Comparison of ENCODE assay signal across 21 cellular contexts in genomic region chr2:203279288-203279687, GRCh38.
"Had no signal": no experiment of that assay in that cellular context is flagged by ENCODE, and none has a peak within 500 bp of the region (broad histone marks: within the 10 kb centered on the region; RNA-seq: fewer than 3 reads in every experiment).

No MANE protein-coding gene starts in this region.

- H3K27ac Mint-ChIP-seq: activated B cell treated with CpG ODN at 0.5 μM for 24 hours; activated CD4-positive, alpha-beta memory T cell treated with anti-CD3 and anti-CD28 coated beads, Interleukin-2, amount 10 ng/mL, durations not matched to agents 7 days and 5 days; activated CD8-positive, alpha-beta memory T cell treated with anti-CD3 and anti-CD28 coated beads, Interleukin-2, amount 10 ng/mL, durations not matched to agents 7 days and 5 days; activated naive CD4-positive, alpha-beta T cell treated with anti-CD3 and anti-CD28 coated beads for 36 hours; activated T-cell treated with anti-CD3 and anti-CD28 coated beads, Interleukin-2, amount 50 U/mL, for 24 hours; dendritic cell treated with granulocyte-macrophage colony-stimulating factor and Interleukin-4, amounts not matched to agents 40 ng/mL and 50 ng/mL, for 4 days; nephron progenitor cell; T-helper 2 cell treated with Interferon-gamma antibody and Interleukin-4, amounts not matched to agents 5 μg/mL and 100 μg/mL, for 36 hours had no signal

- H3K4me3 Mint-ChIP-seq: activated B cell treated with CpG ODN at 0.5 μM for 24 hours; activated CD4-positive, alpha-beta memory T cell treated with anti-CD3 and anti-CD28 coated beads, Interleukin-2, amount 10 ng/mL, durations not matched to agents 7 days and 5 days; activated CD8-positive, alpha-beta memory T cell treated with anti-CD3 and anti-CD28 coated beads, Interleukin-2, amount 10 ng/mL, durations not matched to agents 7 days and 5 days; activated naive CD4-positive, alpha-beta T cell treated with anti-CD3 and anti-CD28 coated beads for 36 hours; activated T-cell treated with anti-CD3 and anti-CD28 coated beads, Interleukin-2, amount 50 U/mL, for 24 hours; dendritic cell treated with granulocyte-macrophage colony-stimulating factor and Interleukin-4, amounts not matched to agents 40 ng/mL and 50 ng/mL, for 4 days; nephron progenitor cell; T-helper 2 cell treated with Interferon-gamma antibody and Interleukin-4, amounts not matched to agents 5 μg/mL and 100 μg/mL, for 36 hours had no signal

- H3K27me3 Mint-ChIP-seq: activated B cell treated with CpG ODN at 0.5 μM for 24 hours; activated CD4-positive, alpha-beta memory T cell treated with anti-CD3 and anti-CD28 coated beads, Interleukin-2, amount 10 ng/mL, durations not matched to agents 7 days and 5 days; activated CD8-positive, alpha-beta memory T cell treated with anti-CD3 and anti-CD28 coated beads, Interleukin-2, amount 10 ng/mL, durations not matched to agents 7 days and 5 days; activated T-cell treated with anti-CD3 and anti-CD28 coated beads, Interleukin-2, amount 50 U/mL, for 24 hours; dendritic cell treated with granulocyte-macrophage colony-stimulating factor and Interleukin-4, amounts not matched to agents 40 ng/mL and 50 ng/mL, for 4 days had no signal

- H3K27me3 ChIP-seq: left lung, thyroid gland had no signal

- ATAC-seq: activated CD8-positive, alpha-beta memory T cell treated with anti-CD3 and anti-CD28 coated beads, Interleukin-2, amount 10 ng/mL, durations not matched to agents 7 days and 5 days; left lung had no signal

- H3K4me1 ChIP-seq: left lung, thyroid gland had no signal

- H3K4me1 Mint-ChIP-seq: activated B cell treated with CpG ODN at 0.5 μM for 24 hours; activated CD4-positive, alpha-beta memory T cell treated with anti-CD3 and anti-CD28 coated beads, Interleukin-2, amount 10 ng/mL, durations not matched to agents 7 days and 5 days; activated CD8-positive, alpha-beta memory T cell treated with anti-CD3 and anti-CD28 coated beads, Interleukin-2, amount 10 ng/mL, durations not matched to agents 7 days and 5 days; nephron progenitor cell had no signal

- H3K9me3 Mint-ChIP-seq: activated B cell treated with CpG ODN at 0.5 μM for 24 hours; activated CD4-positive, alpha-beta memory T cell treated with anti-CD3 and anti-CD28 coated beads, Interleukin-2, amount 10 ng/mL, durations not matched to agents 7 days and 5 days; activated naive CD4-positive, alpha-beta T cell treated with anti-CD3 and anti-CD28 coated beads for 36 hours; activated T-cell treated with anti-CD3 and anti-CD28 coated beads, Interleukin-2, amount 50 U/mL, for 24 hours; dendritic cell treated with granulocyte-macrophage colony-stimulating factor and Interleukin-4, amounts not matched to agents 40 ng/mL and 50 ng/mL, for 4 days; nephron progenitor cell; T-helper 2 cell treated with Interferon-gamma antibody and Interleukin-4, amounts not matched to agents 5 μg/mL and 100 μg/mL, for 36 hours had no signal

- H3K4me3 ChIP-seq: left lung, thyroid gland had no signal

- DNase-seq: activated B cell treated with CpG ODN at 0.5 μM for 24 hours; activated CD4-positive, alpha-beta memory T cell treated with anti-CD3 and anti-CD28 coated beads, Interleukin-2, amount 10 ng/mL, durations not matched to agents 7 days and 5 days; activated CD4-positive, alpha-beta T cell treated with anti-CD3 and anti-CD28 coated beads for 4 hours; activated CD8-positive, alpha-beta memory T cell treated with anti-CD3 and anti-CD28 coated beads, Interleukin-2, amount 10 ng/mL, durations not matched to agents 7 days and 5 days; activated naive CD4-positive, alpha-beta T cell treated with anti-CD3 and anti-CD28 coated beads for 36 hours; activated T-cell treated with anti-CD3 and anti-CD28 coated beads, Interleukin-2, amount 50 U/mL, for 24 hours; aorta; cerebellar nuclear complex; effector memory CD4-positive, alpha-beta T cell; hypothalamus; kidney; left lung; nephron progenitor cell; nucleus accumbens; retina; stimulated activated CD4-positive, alpha-beta T cell treated with anti-CD3 and anti-CD28 coated beads, Interleukin-1b, Interleukin-23, amount 100 ng/mL, for 48 hours; stimulated activated CD8-positive, alpha-beta memory T cell treated with anti-CD3 and anti-CD28 coated beads, Interleukin-4, amount 100 ng/mL, for 48 hours; stimulated activated naive CD4-positive, alpha-beta T cell; thyroid gland had no signal

- H3K27ac ChIP-seq: left lung, thyroid gland had no signal

- H3K9me3 ChIP-seq: left lung, thyroid gland had no signal
